ENCODE assay signal across 10 cellular contexts in genomic region chr10:110834622-110835219, GRCh38. TPM values are rescaled to one million over a fixed set of nuclear protein-coding genes. Genes with fewer than 3 reads are reported as not detected.
DNase-seq lines count a peak whose midpoint lies in the region; ATAC-seq, FAIRE-seq and TF ChIP-seq lines count a peak whose summit lies in the region.
"Had no signal": no experiment of that assay in that cellular context is flagged by ENCODE, and none has a peak within 500 bp of the region (broad histone marks: within the 10 kb centered on the region; RNA-seq: fewer than 3 reads in every experiment).

No MANE protein-coding gene starts in this region.

- no peaks in the 10 kb centered on the region for H3K9me3 ChIP-seq in kidney (ENCODE audit: control insufficient read depth in 1 of 2, low read length in 2 of 2)

- H3K4me1 ChIP-seq in kidney (ENCODE audit: control insufficient read depth in 1 of 2, insufficient read depth in 1 of 2, low read depth in 1 of 2, low read length in 2 of 2): peaks cover 12 to 23% of the 10 kb centered on the region in 2 donors
- H3K4me1 ChIP-seq in urinary bladder (ENCODE audit: insufficient read depth): peaks cover 2% of the 10 kb centered on the region

- H3K9me3 Mint-ChIP-seq in activated naive CD4-positive, alpha-beta T cell treated with anti-CD3 and anti-CD28 coated beads, Interleukin-2, amount 50 U/mL, for 24 hours: no peaks in the 10 kb centered on the region

- H3K4me3 ChIP-seq in kidney (ENCODE audit: low read length in 2 of 2): no peak overlapping the region
- H3K4me3 ChIP-seq in urinary bladder (ENCODE audit: low read depth, low read length): no peak overlapping the region

- peak overlapping the region; percentile 71 for H3K27ac Mint-ChIP-seq in activated naive CD4-positive, alpha-beta T cell treated with anti-CD3 and anti-CD28 coated beads, Interleukin-2, amount 50 U/mL, for 24 hours

- no peak for FAIRE-seq in kidney (lab: Jason Lieb, UNC)
- FAIRE-seq: D721Med had no signal

- H3K27ac ChIP-seq in kidney (ENCODE audit: low read depth in 2 of 2, low read length in 2 of 2) (peak overlapping the region; percentile 2 to 23), urinary bladder (ENCODE audit: low read depth) (peak overlapping the region; percentile 47)
- H3K27ac ChIP-seq: VCaP had no signal

- H3K36me3 Mint-ChIP-seq in activated naive CD4-positive, alpha-beta T cell treated with anti-CD3 and anti-CD28 coated beads, Interleukin-2, amount 50 U/mL, for 24 hours: no peaks in the 10 kb centered on the region

- no peak for TF ChIP-seq CTCF in kidney (IDR thresholded peaks at IDR 0.05; ENCODE audit: borderline replicate concordance, extremely low read depth, insufficient read depth)

- 23% methylated on average over 6 of the region's 6 CpGs for WGBS in urinary bladder

- H3K9ac ChIP-seq in kidney (ENCODE audit: low read length in 2 of 2): no peak overlapping the region

- H3K36me3 ChIP-seq in kidney (ENCODE audit: control insufficient read depth in 1 of 2, insufficient read depth in 2 of 2, low read length in 2 of 2) (no peaks in the 10 kb centered on the region), urinary bladder (ENCODE audit: insufficient read depth) (no peaks in the 10 kb centered on the region)

- no peak for ATAC-seq in HG03571 (IDR thresholded peaks at IDR 0.05; ENCODE audit: unreplicated experiment)

- peak; percentile 40 for DNase-seq in activated T-cell treated with anti-CD3 and anti-CD28 coated beads, Interleukin-2, amount 50 U/mL, for 1 hour
- no peak for DNase-seq in activated T-cell treated with anti-CD3 and anti-CD28 coated beads for 4 hours
- no peak for DNase-seq in kidney
- DNase-seq in GM19238 (ENCODE audit: insufficient read length, low spot score): no peak
- no peak for DNase-seq in SIG-M5 (lab: John Stamatoyannopoulos, UW)

- intact Hi-C loops in kidney (cut with DNase I): no loop called here

- H3K27me3 Mint-ChIP-seq in activated naive CD4-positive, alpha-beta T cell treated with anti-CD3 and anti-CD28 coated beads, Interleukin-2, amount 50 U/mL, for 24 hours: no peaks in the 10 kb centered on the region

- H3K4me1 Mint-ChIP-seq in activated naive CD4-positive, alpha-beta T cell treated with anti-CD3 and anti-CD28 coated beads, Interleukin-2, amount 50 U/mL, for 24 hours: peaks cover 47% of the 10 kb centered on the region

- peak overlapping the region; percentile 47 for H3K4me3 Mint-ChIP-seq in activated naive CD4-positive, alpha-beta T cell treated with anti-CD3 and anti-CD28 coated beads, Interleukin-2, amount 50 U/mL, for 24 hours

RNA-seq across cellular contexts. Expression of gene PDCD4, which starts 37.0 kb away (rescaled TPM):
- 75.9 TPM for total RNA-seq in kidney
- polyA plus RNA-seq in kidney (ENCODE audit: insufficient read depth, low read depth, low replicate concordance): 57.7 TPM
- 148 TPM for total RNA-seq in urinary bladder
- 81.0 TPM for polyA plus RNA-seq in urinary bladder
